1 cellular context compared by ENCODE assay signal in genomic region chr14:21069388-21070082, GRCh38.
TF ChIP-seq lines count a peak whose summit lies in the region.

No MANE protein-coding gene starts in this region.

TF ChIP-seq in K562, 482 proteins besides CTCF, POLR2A, EP300 and RAD21:
- TF ChIP-seq ZNF280B (CRISPR knock-in tag; IDR thresholded peaks at IDR 0.05) (no peak), BHLHE40 (IDR thresholded peaks at IDR 0.05; ENCODE audit: low read length) (no peak), JUND (IDR thresholded peaks at IDR 0.05; ENCODE audit: borderline replicate concordance, low read depth, low read length) (no peak), JUND (tag; IDR thresholded peaks at IDR 0.05; ENCODE audit: borderline replicate concordance, low read depth, low read length) (no peak), E2F8 (IDR thresholded peaks at IDR 0.05; ENCODE audit: low read depth, partially characterized antibody) (peak; percentile 51)
